Comparison of ENCODE assay signal across 2 cellular contexts in the genomic region with DNA sequence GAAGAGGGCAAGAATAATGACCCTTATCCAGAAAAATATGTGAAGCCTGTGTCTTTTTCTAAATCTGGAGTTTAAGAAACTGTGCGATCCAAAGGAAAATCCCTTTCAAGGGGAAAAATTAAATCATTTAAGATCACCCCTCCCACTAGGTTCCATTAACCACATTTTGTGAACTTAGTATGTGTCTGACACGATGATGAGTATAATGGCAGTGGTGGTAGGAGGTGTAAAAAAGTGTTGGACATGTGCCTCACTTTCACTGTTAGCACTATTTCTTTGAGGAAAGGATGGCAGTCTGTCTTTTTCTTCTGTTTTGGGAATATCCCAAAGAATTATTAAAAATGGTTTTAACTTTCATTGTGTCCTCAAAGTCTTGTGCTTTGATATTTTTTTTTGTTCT.
TF ChIP-seq lines count a peak whose summit lies in the region.

No MANE protein-coding gene starts in this region.

TF ChIP-seq in HepG2, 621 proteins besides CTCF, POLR2A, EP300 and RAD21:
- no peak for TF ChIP-seq ZNF619 (CRISPR knock-in tag; IDR thresholded peaks at IDR 0.05)
- no peak for TF ChIP-seq PRPF4 (IDR thresholded peaks at IDR 0.05; ENCODE audit: low read depth, low read length, poor library complexity, severe bottlenecking)
- TF ChIP-seq, protein P1, sequence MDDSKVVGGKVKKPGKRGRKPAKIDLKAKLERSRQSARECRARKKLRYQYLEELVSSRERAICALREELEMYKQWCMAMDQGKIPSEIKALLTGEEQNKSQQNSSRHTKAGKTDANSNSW (CRISPR knock-in tag; IDR thresholded peaks at IDR 0.05; ENCODE audit: borderline replicate concordance) = no peak
- TF ChIP-seq SMAD3 (CRISPR knock-in tag; IDR thresholded peaks at IDR 0.05) = no peak
- TF ChIP-seq HDAC2 (CRISPR knock-in tag; IDR thresholded peaks at IDR 0.05) = no peak
- no peak for TF ChIP-seq ZNF333 (CRISPR knock-in tag; IDR thresholded peaks at IDR 0.05; ENCODE audit: borderline replicate concordance)
- no peak for TF ChIP-seq ZNF781 (CRISPR knock-in tag; IDR thresholded peaks at IDR 0.05; ENCODE audit: borderline replicate concordance, not compliant biosample characterization)
- TF ChIP-seq ZNF674 (CRISPR knock-in tag; IDR thresholded peaks at IDR 0.05; ENCODE audit: low read depth) = no peak
- TF ChIP-seq SSRP1 (CRISPR knock-in tag; IDR thresholded peaks at IDR 0.05) = no peak
- TF ChIP-seq, protein P2, sequence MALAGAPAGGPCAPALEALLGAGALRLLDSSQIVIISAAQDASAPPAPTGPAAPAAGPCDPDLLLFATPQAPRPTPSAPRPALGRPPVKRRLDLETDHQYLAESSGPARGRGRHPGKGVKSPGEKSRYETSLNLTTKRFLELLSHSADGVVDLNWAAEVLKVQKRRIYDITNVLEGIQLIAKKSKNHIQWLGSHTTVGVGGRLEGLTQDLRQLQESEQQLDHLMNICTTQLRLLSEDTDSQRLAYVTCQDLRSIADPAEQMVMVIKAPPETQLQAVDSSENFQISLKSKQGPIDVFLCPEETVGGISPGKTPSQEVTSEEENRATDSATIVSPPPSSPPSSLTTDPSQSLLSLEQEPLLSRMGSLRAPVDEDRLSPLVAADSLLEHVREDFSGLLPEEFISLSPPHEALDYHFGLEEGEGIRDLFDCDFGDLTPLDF (CRISPR knock-in tag; IDR thresholded peaks at IDR 0.05) = no peak
- TF ChIP-seq, protein P3, sequence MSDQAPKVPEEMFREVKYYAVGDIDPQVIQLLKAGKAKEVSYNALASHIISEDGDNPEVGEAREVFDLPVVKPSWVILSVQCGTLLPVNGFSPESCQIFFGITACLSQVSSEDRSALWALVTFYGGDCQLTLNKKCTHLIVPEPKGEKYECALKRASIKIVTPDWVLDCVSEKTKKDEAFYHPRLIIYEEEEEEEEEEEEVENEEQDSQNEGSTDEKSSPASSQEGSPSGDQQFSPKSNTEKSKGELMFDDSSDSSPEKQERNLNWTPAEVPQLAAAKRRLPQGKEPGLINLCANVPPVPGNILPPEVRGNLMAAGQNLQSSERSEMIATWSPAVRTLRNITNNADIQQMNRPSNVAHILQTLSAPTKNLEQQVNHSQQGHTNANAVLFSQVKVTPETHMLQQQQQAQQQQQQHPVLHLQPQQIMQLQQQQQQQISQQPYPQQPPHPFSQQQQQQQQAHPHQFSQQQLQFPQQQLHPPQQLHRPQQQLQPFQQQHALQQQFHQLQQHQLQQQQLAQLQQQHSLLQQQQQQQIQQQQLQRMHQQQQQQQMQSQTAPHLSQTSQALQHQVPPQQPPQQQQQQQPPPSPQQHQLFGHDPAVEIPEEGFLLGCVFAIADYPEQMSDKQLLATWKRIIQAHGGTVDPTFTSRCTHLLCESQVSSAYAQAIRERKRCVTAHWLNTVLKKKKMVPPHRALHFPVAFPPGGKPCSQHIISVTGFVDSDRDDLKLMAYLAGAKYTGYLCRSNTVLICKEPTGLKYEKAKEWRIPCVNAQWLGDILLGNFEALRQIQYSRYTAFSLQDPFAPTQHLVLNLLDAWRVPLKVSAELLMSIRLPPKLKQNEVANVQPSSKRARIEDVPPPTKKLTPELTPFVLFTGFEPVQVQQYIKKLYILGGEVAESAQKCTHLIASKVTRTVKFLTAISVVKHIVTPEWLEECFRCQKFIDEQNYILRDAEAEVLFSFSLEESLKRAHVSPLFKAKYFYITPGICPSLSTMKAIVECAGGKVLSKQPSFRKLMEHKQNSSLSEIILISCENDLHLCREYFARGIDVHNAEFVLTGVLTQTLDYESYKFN (CRISPR knock-in tag; conservative IDR thresholded peaks at IDR 0.05) = no peak
- no peak for TF ChIP-seq ZNF564 (CRISPR knock-in tag; IDR thresholded peaks at IDR 0.05)
- no peak for TF ChIP-seq NR1H2 (CRISPR knock-in tag; IDR thresholded peaks at IDR 0.05; ENCODE audit: borderline replicate concordance, low read depth)
- TF ChIP-seq TCF7 (IDR thresholded peaks at IDR 0.05; ENCODE audit: low read depth) = no peak
- TF ChIP-seq, protein P4, sequence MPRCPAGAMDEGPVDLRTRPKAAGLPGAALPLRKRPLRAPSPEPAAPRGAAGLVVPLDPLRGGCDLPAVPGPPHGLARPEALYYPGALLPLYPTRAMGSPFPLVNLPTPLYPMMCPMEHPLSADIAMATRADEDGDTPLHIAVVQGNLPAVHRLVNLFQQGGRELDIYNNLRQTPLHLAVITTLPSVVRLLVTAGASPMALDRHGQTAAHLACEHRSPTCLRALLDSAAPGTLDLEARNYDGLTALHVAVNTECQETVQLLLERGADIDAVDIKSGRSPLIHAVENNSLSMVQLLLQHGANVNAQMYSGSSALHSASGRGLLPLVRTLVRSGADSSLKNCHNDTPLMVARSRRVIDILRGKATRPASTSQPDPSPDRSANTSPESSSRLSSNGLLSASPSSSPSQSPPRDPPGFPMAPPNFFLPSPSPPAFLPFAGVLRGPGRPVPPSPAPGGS (CRISPR knock-in tag; IDR thresholded peaks at IDR 0.05) = no peak
- TF ChIP-seq, protein P5, sequence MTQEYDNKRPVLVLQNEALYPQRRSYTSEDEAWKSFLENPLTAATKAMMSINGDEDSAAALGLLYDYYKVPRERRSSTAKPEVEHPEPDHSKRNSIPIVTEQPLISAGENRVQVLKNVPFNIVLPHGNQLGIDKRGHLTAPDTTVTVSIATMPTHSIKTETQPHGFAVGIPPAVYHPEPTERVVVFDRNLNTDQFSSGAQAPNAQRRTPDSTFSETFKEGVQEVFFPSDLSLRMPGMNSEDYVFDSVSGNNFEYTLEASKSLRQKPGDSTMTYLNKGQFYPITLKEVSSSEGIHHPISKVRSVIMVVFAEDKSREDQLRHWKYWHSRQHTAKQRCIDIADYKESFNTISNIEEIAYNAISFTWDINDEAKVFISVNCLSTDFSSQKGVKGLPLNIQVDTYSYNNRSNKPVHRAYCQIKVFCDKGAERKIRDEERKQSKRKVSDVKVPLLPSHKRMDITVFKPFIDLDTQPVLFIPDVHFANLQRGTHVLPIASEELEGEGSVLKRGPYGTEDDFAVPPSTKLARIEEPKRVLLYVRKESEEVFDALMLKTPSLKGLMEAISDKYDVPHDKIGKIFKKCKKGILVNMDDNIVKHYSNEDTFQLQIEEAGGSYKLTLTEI (CRISPR knock-in tag; conservative IDR thresholded peaks at IDR 0.05) = no peak

TF ChIP-seq in IMR-90, 13 proteins besides CTCF, POLR2A, EP300 and RAD21:
- TF ChIP-seq MAZ (IDR thresholded peaks at IDR 0.05; ENCODE audit: borderline replicate concordance, low read depth, low read length) (no peak), CEBPB (IDR thresholded peaks at IDR 0.05; ENCODE audit: low read depth, low read length) (no peak), MXI1 (IDR thresholded peaks at IDR 0.05; ENCODE audit: borderline replicate concordance, low read depth, low read length) (no peak), CHD1 (IDR thresholded peaks at IDR 0.05; ENCODE audit: low read depth, low read length) (no peak), FOS (IDR thresholded peaks at IDR 0.05; ENCODE audit: low read depth, low read length) (no peak), NFE2L2 (IDR thresholded peaks at IDR 0.05; ENCODE audit: low read depth, low read length) (no peak), SMC3 (IDR thresholded peaks at IDR 0.05; ENCODE audit: low read depth, low read length) (no peak), RFX5 (IDR thresholded peaks at IDR 0.05; ENCODE audit: low read depth, low read length) (no peak), MAFK (IDR thresholded peaks at IDR 0.05; ENCODE audit: low read depth, low read length) (no peak)
- TF ChIP-seq, protein P6, sequence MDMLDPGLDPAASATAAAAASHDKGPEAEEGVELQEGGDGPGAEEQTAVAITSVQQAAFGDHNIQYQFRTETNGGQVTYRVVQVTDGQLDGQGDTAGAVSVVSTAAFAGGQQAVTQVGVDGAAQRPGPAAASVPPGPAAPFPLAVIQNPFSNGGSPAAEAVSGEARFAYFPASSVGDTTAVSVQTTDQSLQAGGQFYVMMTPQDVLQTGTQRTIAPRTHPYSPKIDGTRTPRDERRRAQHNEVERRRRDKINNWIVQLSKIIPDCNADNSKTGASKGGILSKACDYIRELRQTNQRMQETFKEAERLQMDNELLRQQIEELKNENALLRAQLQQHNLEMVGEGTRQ (IDR thresholded peaks at IDR 0.05; ENCODE audit: low read depth, low read length) = no peak
TF ChIP-seq in IMR-90: peak in this region for 0.
